Comparison of ENCODE assay signal across 32 cellular contexts in the genomic region with DNA sequence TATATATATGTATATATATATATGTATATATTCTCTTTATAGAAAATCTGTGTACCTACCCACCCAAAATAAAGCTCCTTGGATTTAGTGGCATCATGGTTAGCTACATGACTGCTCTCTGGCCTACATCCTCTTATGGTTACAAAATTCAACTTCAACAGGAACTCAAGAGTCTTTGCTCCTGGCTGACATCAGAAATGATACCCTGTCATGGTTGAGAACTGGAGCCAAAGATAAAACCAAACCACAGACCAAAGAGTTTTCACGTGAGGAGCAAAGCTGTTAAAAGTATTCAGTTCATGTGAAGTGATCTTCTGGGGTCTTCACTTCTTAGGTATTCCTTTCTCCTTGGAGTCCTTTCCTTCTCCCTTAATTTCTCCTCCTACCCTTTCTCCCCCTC.
A peak's percentile ranks its signal among the peaks of the same experiment; 100 is the strongest.
DNase-seq lines count a peak whose midpoint lies in the region; ATAC-seq, FAIRE-seq and TF ChIP-seq lines count a peak whose summit lies in the region.
"Had no signal": no experiment of that assay in that cellular context is flagged by ENCODE, and none has a peak within 500 bp of the region (broad histone marks: within the 10 kb centered on the region; RNA-seq: fewer than 3 reads in every experiment).

No MANE protein-coding gene starts in this region.

- H3K4me3 ChIP-seq in OCI-LY7 (ENCODE audit: low read depth, low read length, poor library complexity, severe bottlenecking), result no peak overlapping the region
- H3K4me3 ChIP-seq: HAP-1, Peyer's patch had no signal

- no peaks in the 10 kb centered on the region for H3K79me2 ChIP-seq in OCI-LY7 (ENCODE audit: insufficient read depth, low read depth, low read length)

- H2AFZ ChIP-seq in OCI-LY7 (ENCODE audit: low read length), result 0 out of 2 replicates have a peak overlapping the region, but pooled peaks have one; percentile 21

- no peaks in the 10 kb centered on the region for H4K20me1 ChIP-seq in OCI-LY7 (ENCODE audit: insufficient read depth, low read length)

- CTCF ChIA-PET in OCI-LY7 (lab: Charles Lee; ENCODE audit: unreplicated experiment), result no interaction called here

- POLR2A ChIA-PET in OCI-LY7 (lab: Charles Lee), result interaction anchor here (0.5 to 1.7 kb wide), 8 partner anchors 9 to 1816 kb away, joined by 3 to 6 read pairs (median 3); no protein-coding TSS in a partner anchor

- no TSS peak for BruUV-seq in OCI-LY7 (replicated peaks; lab: Mats Ljungman, UMichigan)

- H3K4me2 ChIP-seq in OCI-LY7 (ENCODE audit: low read length), result no peak overlapping the region

- no peak overlapping the region for H3K27ac ChIP-seq in OCI-LY7 (ENCODE audit: low read depth, low read length, poor library complexity, severe bottlenecking)
- H3K27ac ChIP-seq: Peyer's patch had no signal

- H3K9me2 ChIP-seq in OCI-LY7 (ENCODE audit: insufficient read depth, low read length), result no peaks in the 10 kb centered on the region

- H3K36me3 ChIP-seq in OCI-LY7 (ENCODE audit: insufficient read depth, low read length), result no peaks in the 10 kb centered on the region; the same call in 1 of the 2 replicates
- H3K36me3 ChIP-seq: BE2C, HAP-1, Peyer's patch had no signal

- no peaks in the 10 kb centered on the region for H3K4me1 ChIP-seq in OCI-LY7 (ENCODE audit: insufficient read depth, low read length, poor library complexity, severe bottlenecking)
- H3K4me1 ChIP-seq: BE2C, HAP-1, Peyer's patch had no signal

- H3K9me3 ChIP-seq in OCI-LY7 (ENCODE audit: low read length), result no peaks in the 10 kb centered on the region
- H3K9me3 ChIP-seq: BE2C, HAP-1, Peyer's patch had no signal

- intact Hi-C loops in OCI-LY7 (cut with micrococcal nuclease; ENCODE audit: unreplicated experiment), result no loop called here

- FAIRE-seq in GM19239 (lab: Jason Lieb, UNC), result no peak
- FAIRE-seq: GM12892, GM18507, HepG2 had no signal

- ATAC-seq in GM18499 (IDR thresholded peaks at IDR 0.05; ENCODE audit: insufficient read depth, unreplicated experiment) (peak; percentile 61), GM19351 (IDR thresholded peaks at IDR 0.05; ENCODE audit: unreplicated experiment) (peak; percentile 63), HG02973 (IDR thresholded peaks at IDR 0.05; ENCODE audit: unreplicated experiment) (peak; percentile 76)
- ATAC-seq: HepG2 had no signal

- TF ChIP-seq CTCF in OCI-LY7 (conservative IDR thresholded peaks at IDR 0.05; ENCODE audit: low read length), result no peak

- DNase-seq in OCI-LY7 (ENCODE audit: low spot score) (no peak), GM19239 (ENCODE audit: insufficient read length, low spot score) (no peak), islet precursor cell (no peak), HUDEP-2 (lab: John Stamatoyannopoulos, UW; ENCODE audit: unreplicated experiment in 76 of 76) (no peak)
- no peak for DNase-seq in activated T-cell treated with anti-CD3 and anti-CD28 coated beads, Interleukin-2, amount 50 U/mL, for 1 hour
- DNase-seq: 8988T; ACHN; BE2C; CD8-positive, alpha-beta memory T cell; DMS 273 treated with DMSO at 0.1 percent for 48 hours; DMS79; EL; GDM1; GOT3; HFFc6; KBM-7; MV-4-11; NCI-H1105 treated with DMSO at 0.1 percent for 48 hours; NCI-H146; NCI-H1930; NCI-H2107; NCI-H446; NCI-H526 treated with DMSO at 0.1 percent for 48 hours; Peyer's patch; SHP77 treated with DMSO at 0.1 percent for 48 hours had no signal
